Comparison of ENCODE assay signal across 8 cellular contexts in the genomic region with DNA sequence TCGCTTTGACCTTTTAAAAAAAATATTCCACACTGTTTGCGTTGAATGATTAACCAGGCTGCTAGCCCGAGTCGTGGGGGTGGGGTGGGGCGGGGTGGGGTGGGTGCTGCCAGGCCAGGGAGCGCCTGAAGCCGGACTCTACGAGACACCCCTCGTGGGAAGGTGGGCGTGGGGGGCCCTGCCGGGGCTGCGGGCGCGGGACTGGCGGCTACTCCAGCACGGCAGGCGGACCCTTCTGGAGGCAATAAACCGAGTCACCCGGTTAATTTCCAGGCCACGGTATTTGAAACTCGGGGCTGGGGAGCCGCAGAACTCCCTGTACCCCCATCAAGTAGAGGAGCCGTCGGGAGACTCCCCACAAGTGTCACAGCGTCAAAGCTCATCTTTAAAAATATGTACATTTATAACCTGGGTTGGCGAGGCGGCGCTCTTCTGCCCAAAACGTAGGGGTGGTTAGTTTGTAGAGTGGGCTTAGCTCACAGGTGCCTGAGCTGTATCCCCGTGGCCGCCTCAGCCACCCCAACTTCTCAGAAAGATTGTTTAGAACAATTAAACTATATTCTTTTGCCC. TPM values are rescaled to one million over a fixed set of nuclear protein-coding genes. Genes with fewer than 3 reads are reported as not detected.
A peak's percentile ranks its signal among the peaks of the same experiment; 100 is the strongest.
DNase-seq lines count a peak whose midpoint lies in the region; ATAC-seq and TF ChIP-seq lines count a peak whose summit lies in the region.

No MANE protein-coding gene starts in this region.

- H3K4me3 Mint-ChIP-seq in stimulated activated effector memory CD8-positive, alpha-beta T cell treated with anti-CD3 and anti-CD28 coated beads, Interleukin-12 subunit alpha, Interleukin-12 subunit beta, amount 100 ng/mL, for 72 hours = peak overlapping the region; percentile 89

- peak overlapping the region; percentile 84 for H3K9ac ChIP-seq in GM23248

- peak overlapping the region; percentile 90 for H3K27ac Mint-ChIP-seq in stimulated activated effector memory CD8-positive, alpha-beta T cell treated with anti-CD3 and anti-CD28 coated beads, Interleukin-12 subunit alpha, Interleukin-12 subunit beta, amount 100 ng/mL, for 72 hours

- H3K27me3 ChIP-seq in GM23248 (replicated peaks; ENCODE audit: insufficient read depth) (no peaks in the 10 kb centered on the region), body of pancreas (no peaks in the 10 kb centered on the region)

- H4K20me1 ChIP-seq in GM23248 (ENCODE audit: insufficient read depth) = no peaks in the 10 kb centered on the region

- H3K36me3 Mint-ChIP-seq in stimulated activated effector memory CD8-positive, alpha-beta T cell treated with anti-CD3 and anti-CD28 coated beads, Interleukin-12 subunit alpha, Interleukin-12 subunit beta, amount 100 ng/mL, for 72 hours = peaks cover 6% of the 10 kb centered on the region

- peak overlapping the region; percentile 90 for H3K4me3 ChIP-seq in AG09309 (ENCODE audit: control insufficient read depth, low read depth, low read length)
- H3K4me3 ChIP-seq in GM23248 = peak overlapping the region; percentile 88
- H3K4me3 ChIP-seq in body of pancreas = peak overlapping the region; percentile 87 to 94

- peaks cover 59% of the 10 kb centered on the region for H3K79me2 ChIP-seq in GM23248 (ENCODE audit: insufficient read depth)

- DNase-seq in AG09309 (ENCODE audit: low read depth) (no peak), GM23248 (peak; percentile 41), T follicular helper cell (ENCODE audit: low read depth) (peak; percentile 18), body of pancreas (peak; percentile 28 to 46 (median 34)), left kidney (ENCODE audit: low read depth, low spot score) (peak; percentile 44), cortex of kidney (lab: John Stamatoyannopoulos, UW) (no peak)
- peak in 1 of 2 donors; percentile 72 for DNase-seq in stimulated activated effector memory CD8-positive, alpha-beta T cell treated with anti-CD3 and anti-CD28 coated beads, Interleukin-12 subunit alpha, Interleukin-12 subunit beta, amount 100 ng/mL, for 72 hours (ENCODE audit: low spot score in 2 of 2)

- H3K4me1 Mint-ChIP-seq in stimulated activated effector memory CD8-positive, alpha-beta T cell treated with anti-CD3 and anti-CD28 coated beads, Interleukin-12 subunit alpha, Interleukin-12 subunit beta, amount 100 ng/mL, for 72 hours = peaks cover 42% of the 10 kb centered on the region

- H3K9me3 Mint-ChIP-seq in stimulated activated effector memory CD8-positive, alpha-beta T cell treated with anti-CD3 and anti-CD28 coated beads, Interleukin-12 subunit alpha, Interleukin-12 subunit beta, amount 100 ng/mL, for 72 hours = no peaks in the 10 kb centered on the region

- WGBS in GM23248 (ENCODE audit: low coverage in 1 of 2, low lambda C conversion rate in 2 of 2, missing lambda C conversion rate in 2 of 2), 2 experiments = 1% methylated on average over 26 to 31 of the region's 31 CpGs
- WGBS in body of pancreas, 2 donors = 1 to 4% methylated on average over 6 to 31 of the region's 31 CpGs

- peaks cover 17% of the 10 kb centered on the region; the same call in 1 of the 2 replicates for H3F3A ChIP-seq in GM23248 (ENCODE audit: insufficient read depth)

- in situ Hi-C loops in GM23248 (cut with MboI) = no loop called here

- peak; percentile 8 for TF ChIP-seq CTCF in AG09309 (IDR thresholded peaks at IDR 0.05; ENCODE audit: control insufficient read depth, insufficient read depth, low read depth, low read length, missing control alignments)
- TF ChIP-seq CTCF in body of pancreas (IDR thresholded peaks at IDR 0.05) = no peak

- peak overlapping the region; percentile 87 for H3K4me2 ChIP-seq in GM23248 (ENCODE audit: unreplicated experiment)

- peak in 1 of 3 donors; percentile 0 for TF ChIP-seq POLR2A in body of pancreas (IDR thresholded peaks at IDR 0.05)

- H3K9me2 ChIP-seq in GM23248 (ENCODE audit: insufficient read depth) = no peaks in the 10 kb centered on the region

- H3K4me1 ChIP-seq in GM23248 (ENCODE audit: insufficient read depth) = peaks cover 18% of the 10 kb centered on the region; the same call in 1 of the 2 replicates
- peaks cover 54% of the 10 kb centered on the region for H3K4me1 ChIP-seq in body of pancreas

- H3K9me3 ChIP-seq in GM23248 (ENCODE audit: low read depth) = no peaks in the 10 kb centered on the region
- H3K9me3 ChIP-seq in body of pancreas = no peaks in the 10 kb centered on the region

- ATAC-seq in body of pancreas = peak; percentile 51
- peak; percentile 20 for ATAC-seq in stimulated activated effector memory CD8-positive, alpha-beta T cell treated with anti-CD3 and anti-CD28 coated beads, Interleukin-12 subunit alpha, Interleukin-12 subunit beta, amount 100 ng/mL, for 72 hours
- ATAC-seq in HG02938 (IDR thresholded peaks at IDR 0.05; ENCODE audit: unreplicated experiment) = no peak

- intact Hi-C loops in body of pancreas (cut with DNase I) = no loop called here

- H3K36me3 ChIP-seq in GM23248 (ENCODE audit: low read depth) (no peaks in the 10 kb centered on the region), body of pancreas (replicated peaks in 1 of 2; ENCODE audit: insufficient read depth in 1 of 2, low read depth in 2 of 2) (no peaks in the 10 kb centered on the region)

- H3K27ac ChIP-seq in GM23248 (no peak overlapping the region), body of pancreas (peak overlapping the region; percentile 93 to 97 (median 95))

- peak overlapping the region; percentile 91 for H2AFZ ChIP-seq in GM23248

RNA-seq across cellular contexts. Expression of gene B3GNT2, which starts 1.2 kb away (rescaled TPM):
- total RNA-seq in GM23248 (2014; rRNA removed; shearing (Covaris generic)) = 13.4 and 14.2 TPM in 2 replicates
- polyA plus RNA-seq in GM23248 (2016; fragmentation: Nextera tagmentation; extraction: Ambion mirVana) = 11.0 and 11.7 TPM in 2 replicates
- total RNA-seq in body of pancreas = 10 to 100 TPM; 12.2 to 15.8 TPM

Comparison
In these comparisons a context has a peak if more than half of its experiments do, and no peak if none do; other contexts are left out.
1. DNase-seq: peak in GM23248 (single experiment), T follicular helper cell (single experiment), body of pancreas (4 of 4) and left kidney (single experiment); none in AG09309 (single experiment) and cortex of kidney (single experiment).
2. Peak in every context shown above with its lines, with median percentiles within 50 percentile points of each other: H3K4me3 ChIP-seq.